ENCODE assay signal across 8 cellular contexts in the genomic region with DNA sequence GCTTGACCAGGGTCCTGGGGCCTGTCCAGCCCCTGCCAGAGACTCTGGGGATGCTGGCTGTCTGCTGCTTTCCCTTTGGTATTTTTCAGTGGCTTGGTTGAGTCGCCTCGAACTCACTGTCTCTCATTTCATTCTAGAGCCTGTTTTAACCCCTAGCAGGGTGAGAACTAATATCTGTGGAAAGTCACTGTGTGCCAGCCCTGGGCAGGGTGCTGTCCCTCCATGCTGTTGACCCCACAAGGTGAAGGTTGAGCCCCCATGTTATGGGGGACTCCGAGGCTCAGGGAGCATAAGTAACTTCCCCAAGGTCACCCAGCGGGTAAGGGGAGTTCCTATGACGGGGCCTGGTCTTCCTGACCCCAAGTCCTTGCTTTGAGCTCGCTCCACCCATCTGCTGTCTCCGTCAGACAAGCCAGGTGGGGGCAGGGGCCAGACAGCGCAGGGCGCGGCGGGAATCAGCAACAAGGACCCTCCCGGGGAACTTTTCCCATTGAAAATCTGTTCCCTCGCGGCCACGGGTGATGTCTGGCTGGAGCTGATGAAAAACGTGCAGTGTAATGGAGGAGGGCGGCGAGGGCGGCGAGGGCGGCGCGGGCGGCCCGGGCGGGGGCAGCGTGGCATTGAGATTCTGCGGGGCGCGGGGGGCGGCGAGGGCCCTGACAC. TPM values are rescaled to one million over a fixed set of nuclear protein-coding genes. Genes with fewer than 3 reads are reported as not detected.
DNase-seq lines count a peak whose midpoint lies in the region; ATAC-seq and TF ChIP-seq lines count a peak whose summit lies in the region.

No MANE protein-coding gene starts in this region.

- intact Hi-C loops in Right ventricle myocardium superior (cut with DNase I), result no loop called here
- intact Hi-C loops in cardiac septum (cut with DNase I), result loop anchor here (5.0 kb wide), 1 partner anchor 51 kb away; the partner anchor contains the start of gene C1QL1
- intact Hi-C loops in esophagus squamous epithelium (cut with DNase I), result loop anchor here (5.0 kb wide), 1 partner anchor 86 kb away; no protein-coding TSS in a partner anchor

- peak overlapping the region; percentile 92 for H3K4me3 Mint-ChIP-seq in T-helper 17 cell
- peak overlapping the region; percentile 81 for H3K4me3 Mint-ChIP-seq in progenitor cell of endocrine pancreas (ENCODE audit: low read depth)

- H3K27me3 Mint-ChIP-seq in T-helper 17 cell (peaks cover 47% of the 10 kb centered on the region), progenitor cell of endocrine pancreas (peaks cover 26% of the 10 kb centered on the region)

- H3K27ac Mint-ChIP-seq in T-helper 17 cell (peak overlapping the region; percentile 34), progenitor cell of endocrine pancreas (peak overlapping the region; percentile 94)

- no peaks in the 10 kb centered on the region for H3K9me3 Mint-ChIP-seq in progenitor cell of endocrine pancreas (ENCODE audit: low read depth)

- H3K36me3 ChIP-seq in esophagus squamous epithelium, result peaks cover 0 to 4% (median 0%) of the 10 kb centered on the region in 3 donors

- 6 to 9% methylated on average over 12 to 25 of the region's 32 CpGs for WGBS in esophagus squamous epithelium, 2 donors

- no peak for TF ChIP-seq POLR2A in esophagus squamous epithelium (IDR thresholded peaks at IDR 0.05)

- TF ChIP-seq CTCF in esophagus squamous epithelium (IDR thresholded peaks at IDR 0.05) (no peak), progenitor cell of endocrine pancreas (IDR thresholded peaks at IDR 0.05; ENCODE audit: unreplicated experiment) (no peak)

- no peaks in the 10 kb centered on the region for H3K9me3 ChIP-seq in T-helper 17 cell (ENCODE audit: control insufficient read depth, low read length, poor library complexity, severe bottlenecking)
- no peaks in the 10 kb centered on the region for H3K9me3 ChIP-seq in esophagus squamous epithelium

- H3K4me1 ChIP-seq in esophagus squamous epithelium, result peaks cover 32 to 66% (median 36%) of the 10 kb centered on the region in 3 donors

- peak; percentile 5 for ATAC-seq in Right ventricle myocardium superior (ENCODE audit: poor library complexity)
- ATAC-seq in T-helper 17 cell, result peak; percentile 37
- no peak for ATAC-seq in HG02970 (IDR thresholded peaks at IDR 0.05; ENCODE audit: low FRiP score, unreplicated experiment)

- H3K27me3 ChIP-seq in esophagus squamous epithelium, result peaks cover 0 to 12% (median 0%) of the 10 kb centered on the region in 4 donors

- peaks cover 16% of the 10 kb centered on the region for H3K4me1 Mint-ChIP-seq in T-helper 17 cell
- peaks cover 32% of the 10 kb centered on the region for H3K4me1 Mint-ChIP-seq in progenitor cell of endocrine pancreas (ENCODE audit: low read depth)

- H3K4me3 ChIP-seq in esophagus squamous epithelium, result peak overlapping the region; percentile 33 to 68 (median 56)

- DNase-seq in Right ventricle myocardium superior (no peak), cardiac septum (ENCODE audit: low spot score) (no peak), T-helper 17 cell (no peak), esophagus squamous epithelium (lab: John Stamatoyannopoulos, UW) (no peak), progenitor cell of endocrine pancreas (ENCODE audit: low spot score, unreplicated experiment) (no peak), OCI-M2 (lab: John Stamatoyannopoulos, UW; ENCODE audit: unreplicated experiment) (no peak), GM19240 (ENCODE audit: insufficient read length, low spot score) (no peak)

- peak overlapping the region in 3 of 4 donors; percentile 48 to 90 (median 68) for H3K27ac ChIP-seq in esophagus squamous epithelium

- H3K36me3 Mint-ChIP-seq in T-helper 17 cell (ENCODE audit: low read depth) (peaks cover 4% of the 10 kb centered on the region), progenitor cell of endocrine pancreas (ENCODE audit: insufficient read depth) (no peaks in the 10 kb centered on the region)

RNA-seq across cellular contexts. Expression of gene DCAKD, which starts 32.8 kb away (rescaled TPM):
- total RNA-seq in Right ventricle myocardium superior, result 25.3 TPM
- total RNA-seq in cardiac septum, result 32.1 TPM
- total RNA-seq in T-helper 17 cell, result 10 to 100 TPM; 13.5 to 20.3 TPM
- 10 to 100 TPM; 23.8 to 44.1 (median 34.7) TPM for total RNA-seq in esophagus squamous epithelium
- total RNA-seq in progenitor cell of endocrine pancreas, result 65.0 and 68.1 TPM in 2 replicates

RNA-seq across cellular contexts. Expression of gene NMT1, which starts 42.5 kb away (rescaled TPM):
- total RNA-seq in Right ventricle myocardium superior (84.5 TPM), cardiac septum (74.8 TPM), T-helper 17 cell (10 to 100 TPM; 78.2 to 85.9 TPM), esophagus squamous epithelium (10 to 100 TPM; 54.6 to 66.2 (median 57.8) TPM), progenitor cell of endocrine pancreas (97.4 and 98.7 TPM in 2 replicates)

RNA-seq across cellular contexts. Expression of gene C1QL1, which starts 50.5 kb away (rescaled TPM):
- 7.3 TPM for total RNA-seq in Right ventricle myocardium superior
- total RNA-seq in cardiac septum, result 0.97 TPM
- not detected for total RNA-seq in T-helper 17 cell
- total RNA-seq in esophagus squamous epithelium, result 1 to 10 TPM in 1 of 4 donors, under 1 TPM in 2, not detected in 1; 0.35 to 2.3 (median 0.70) TPM
- total RNA-seq in progenitor cell of endocrine pancreas, result 36.2 and 37.0 TPM in 2 replicates
